In the genomic region with DNA sequence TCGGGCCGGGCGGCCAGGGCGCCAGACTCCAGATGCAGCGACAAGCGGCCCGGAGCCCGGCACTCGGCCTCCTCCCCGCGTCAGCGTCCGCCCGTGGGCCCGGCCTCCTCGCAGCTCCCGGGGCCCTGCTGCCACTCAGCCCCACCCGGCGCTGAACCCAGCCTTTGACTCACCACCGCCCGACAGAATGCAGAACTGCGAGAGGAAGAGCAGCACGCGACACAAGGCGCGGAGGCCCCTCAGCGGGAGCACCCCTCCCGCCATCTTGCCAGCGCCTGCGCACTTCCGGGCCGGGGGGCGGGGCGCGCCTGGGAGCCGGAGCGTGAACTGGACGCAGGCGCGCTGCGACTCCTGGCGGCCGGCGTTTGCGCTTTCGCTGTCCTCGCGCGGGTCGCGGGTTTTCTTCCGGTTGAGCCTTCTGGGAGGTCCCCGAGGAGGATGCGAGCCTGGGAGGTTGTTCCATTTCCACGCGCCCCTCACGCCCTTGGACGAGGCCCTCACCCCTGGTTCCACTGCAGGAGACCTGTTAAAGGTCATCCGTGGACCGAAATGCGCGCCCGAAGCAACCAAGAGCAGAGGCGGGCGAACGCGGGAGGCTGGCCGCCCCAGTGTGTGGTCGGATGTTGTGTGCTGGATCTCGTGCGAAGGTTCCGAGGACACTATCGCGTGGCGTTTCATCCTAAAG, we compare ENCODE assay signal across 8 cellular contexts. TPM values are rescaled to one million over a fixed set of nuclear protein-coding genes. Genes with fewer than 3 reads are reported as not detected.
DNase-seq lines count a peak whose midpoint lies in the region; ATAC-seq and TF ChIP-seq lines count a peak whose summit lies in the region.

TSS of gene TM2D3 (minus strand) at position 284 of the 685 bp plus-strand sequence. CDS start at position 264, 20 bp downstream.

- ATAC-seq in thoracic aorta (ENCODE audit: insufficient number of reproducible peaks, low FRiP score, low read depth), result peak; percentile 90

- H3K36me3 ChIP-seq in SK-N-MC (ENCODE audit: insufficient read depth, low read length), result peaks cover 22% of the 10 kb centered on the region
- peaks cover 20% of the 10 kb centered on the region for H3K36me3 ChIP-seq in osteoblast (ENCODE audit: insufficient read depth, low read length)
- peaks cover 16% of the 10 kb centered on the region for H3K36me3 ChIP-seq in thoracic aorta

- DNase-seq in HFF-Myc (ENCODE audit: extremely low read depth, low read depth), result peak; percentile 67
- DNase-seq in MV-4-11 (lab: John Stamatoyannopoulos, UW), result peak; percentile 88
- peak; percentile 24 for DNase-seq in SK-N-MC (ENCODE audit: low read depth, low spot score)
- peak; percentile 96 for DNase-seq in activated naive CD4-positive, alpha-beta T cell treated with anti-CD3 and anti-CD28 coated beads, Interleukin-2, amount 50 U/mL, for 16 hours
- DNase-seq in glomerular endothelial cell (ENCODE audit: extremely low read depth, low read depth, low spot score), result no peak
- peak; percentile 98 for DNase-seq in osteoblast (ENCODE audit: insufficient read length, low spot score, missing footprints)
- DNase-seq in thoracic aorta (ENCODE audit: low spot score), result peak; percentile 74

- H3K27me3 ChIP-seq in osteoblast (ENCODE audit: insufficient read depth, low read length), result no peaks in the 10 kb centered on the region
- H3K27me3 ChIP-seq in thoracic aorta (replicated peaks; ENCODE audit: insufficient read depth), result no peaks in the 10 kb centered on the region

- H3K4me2 ChIP-seq in osteoblast (ENCODE audit: insufficient read depth, low read length), result peak within 1 kb of the TSS; percentile 86

- peak within 1 kb of the TSS; percentile 95 for H2AFZ ChIP-seq in osteoblast (ENCODE audit: low read length)

- peak within 1 kb of the TSS; percentile 91 for H3K9ac ChIP-seq in SK-N-MC (ENCODE audit: insufficient read length)

- H3K9me3 ChIP-seq in SK-N-MC (ENCODE audit: low read depth, low read length), result no peaks in the 10 kb centered on the region
- no peaks in the 10 kb centered on the region for H3K9me3 ChIP-seq in osteoblast (ENCODE audit: low read depth, low read length)
- no peaks in the 10 kb centered on the region for H3K9me3 ChIP-seq in thoracic aorta

- peaks cover 25% of the 10 kb centered on the region for H4K20me1 ChIP-seq in osteoblast (ENCODE audit: insufficient read depth, low read length)

- H3K27ac ChIP-seq in SK-N-MC (peak within 1 kb of the TSS; percentile 73), osteoblast (ENCODE audit: low read depth, low read length) (peak within 1 kb of the TSS; percentile 97), thoracic aorta (peak within 1 kb of the TSS; percentile 92 to 97)

- H3K4me3 ChIP-seq in GM08714 (ENCODE audit: low read length) (peak within 1 kb of the TSS; percentile 98), HFF-Myc (replicated peaks; ENCODE audit: low read depth, low read length) (peak within 1 kb of the TSS; percentile 69), SK-N-MC (peak within 1 kb of the TSS; percentile 97), osteoblast (ENCODE audit: insufficient read depth, low read length) (peak within 1 kb of the TSS; percentile 83), thoracic aorta (peak within 1 kb of the TSS; percentile 91)

- peaks cover 21% of the 10 kb centered on the region for H3K4me1 ChIP-seq in osteoblast (ENCODE audit: insufficient read depth, low read length)
- peaks cover 14 to 37% of the 10 kb centered on the region in 2 donors for H3K4me1 ChIP-seq in thoracic aorta (ENCODE audit: control insufficient read depth in 1 of 2, low read depth in 2 of 2)

- TF ChIP-seq CTCF in HFF-Myc (IDR thresholded peaks at IDR 0.05; ENCODE audit: low read depth, low read length, missing control alignments) (peak; percentile 81), osteoblast (IDR thresholded peaks at IDR 0.05; ENCODE audit: extremely low read depth, low read depth, low read length) (peak; percentile 53), thoracic aorta (IDR thresholded peaks at IDR 0.05) (peak; percentile 84)

- peaks cover 48% of the 10 kb centered on the region for H3K79me2 ChIP-seq in osteoblast (ENCODE audit: insufficient read depth, low read length)

RNA-seq across cellular contexts. Expression of gene TM2D3, which starts in this region (rescaled TPM):
- 31.6 and 32.6 TPM in 2 replicates for total RNA-seq in glomerular endothelial cell
- total RNA-seq in osteoblast, result 31.8 and 32.6 TPM in 2 replicates
- total RNA-seq in thoracic aorta, result 100 to 1,000 TPM in 1 of 2 donors, 10 to 100 TPM in 1; 39.8 to 104 TPM
